In the genomic region with DNA sequence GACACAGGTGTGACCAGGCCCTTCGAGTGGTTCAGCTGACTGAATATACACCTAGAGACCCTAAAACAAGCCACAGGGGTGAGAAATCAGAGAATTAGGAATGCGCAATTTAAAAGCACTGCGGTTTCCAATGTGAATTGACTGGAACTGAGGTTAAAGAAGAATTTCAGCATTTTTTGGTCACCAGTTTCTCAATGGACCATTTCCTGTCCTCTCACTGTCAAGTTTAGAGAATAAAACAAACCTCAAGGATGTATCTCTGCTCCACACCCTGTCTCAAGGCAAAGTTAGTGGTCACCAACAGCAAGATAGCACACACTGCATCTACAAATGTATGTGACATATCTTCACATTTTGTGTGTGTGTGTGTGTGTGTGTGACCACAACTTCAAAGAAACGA, we compare ENCODE assay signal across 19 cellular contexts.
A peak's percentile ranks its signal among the peaks of the same experiment; 100 is the strongest.
DNase-seq lines count a peak whose midpoint lies in the region; ATAC-seq and TF ChIP-seq lines count a peak whose summit lies in the region.
"Had no signal": no experiment of that assay in that cellular context is flagged by ENCODE, and none has a peak within 500 bp of the region (broad histone marks: within the 10 kb centered on the region; RNA-seq: fewer than 3 reads in every experiment).

No MANE protein-coding gene starts in this region.

- peaks cover 32% of the 10 kb centered on the region for H3F3A ChIP-seq in MM.1S (ENCODE audit: insufficient read depth, low read length)

- peak overlapping the region in 1 of 8 donors; percentile 50 for H3K4me3 Mint-ChIP-seq in naive B cell
- H3K4me3 Mint-ChIP-seq: activated CD4-positive, alpha-beta T cell treated with anti-CD3 and anti-CD28 coated beads, Interleukin-2, amount 10 ng/mL, durations not matched to agents 7 days and 5 days had no signal

- no peaks in the 10 kb centered on the region for H3K36me3 ChIP-seq in MM.1S (replicated peaks; ENCODE audit: insufficient read depth, low read length)
- no peaks in the 10 kb centered on the region for H3K36me3 ChIP-seq in WERI-Rb-1
- H3K36me3 ChIP-seq: ovary, sigmoid colon had no signal

- peaks cover 38 to 87% (median 57%) of the 10 kb centered on the region in 3 donors for H3K4me1 Mint-ChIP-seq in naive B cell

- peaks cover 15 to 19% of the 10 kb centered on the region in 2 donors for H3K36me3 Mint-ChIP-seq in naive B cell

- no peaks in the 10 kb centered on the region for H3K79me2 ChIP-seq in MM.1S (ENCODE audit: low read length)

- H3K4me3 ChIP-seq in MM.1S (ENCODE audit: low read length) (no peak overlapping the region), WERI-Rb-1 (ENCODE audit: low read depth, low read length) (no peak overlapping the region)
- H3K4me3 ChIP-seq: ovary, sigmoid colon had no signal

- H3K4me1 ChIP-seq in MM.1S (ENCODE audit: low read length) = peaks cover 52% of the 10 kb centered on the region
- H3K4me1 ChIP-seq: sigmoid colon had no signal

- no peak overlapping the region for H2AFZ ChIP-seq in MM.1S (ENCODE audit: low read length)

- no peak overlapping the region for H3K9ac ChIP-seq in MM.1S (ENCODE audit: low read length)

- H3K9me3 ChIP-seq in MM.1S (replicated peaks; ENCODE audit: insufficient read depth, low read length) = no peaks in the 10 kb centered on the region
- no peaks in the 10 kb centered on the region for H3K9me3 ChIP-seq in WERI-Rb-1 (ENCODE audit: severe bottlenecking)
- H3K9me3 ChIP-seq: ovary, sigmoid colon had no signal

- no peaks in the 10 kb centered on the region for H4K20me1 ChIP-seq in MM.1S (ENCODE audit: insufficient read depth, low read length)

- no peaks in the 10 kb centered on the region for H3K9me2 ChIP-seq in MM.1S (replicated peaks; ENCODE audit: insufficient read depth, low read length)

- H3K27me3 Mint-ChIP-seq in naive B cell = no peaks in the 10 kb centered on the region
- H3K27me3 Mint-ChIP-seq: activated CD4-positive, alpha-beta T cell treated with anti-CD3 and anti-CD28 coated beads, Interleukin-2, amount 10 ng/mL, durations not matched to agents 7 days and 5 days had no signal

- no peak for TF ChIP-seq CTCF in MM.1S (IDR thresholded peaks at IDR 0.05; ENCODE audit: low read length)
- TF ChIP-seq CTCF in WERI-Rb-1 (IDR thresholded peaks at IDR 0.05; ENCODE audit: low read depth, low read length) = no peak

- H3K9me3 Mint-ChIP-seq in naive B cell = peaks cover 1 to 10% (median 4%) of the 10 kb centered on the region in 7 donors

- DNase-seq in EH (ENCODE audit: low read depth) = peak; percentile 44
- DNase-seq in MM.1S = no peak
- peak; percentile 47 for DNase-seq in SKM-1 (lab: John Stamatoyannopoulos, UW; ENCODE audit: unreplicated experiment)
- no peak for DNase-seq in naive B cell
- no peak for DNase-seq in WERI-Rb-1
- DNase-seq in A172 (ENCODE audit: low spot score) = no peak
- DNase-seq: activated CD4-positive, alpha-beta T cell treated with anti-CD3 and anti-CD28 coated beads, Interleukin-2, amount 10 ng/mL, durations not matched to agents 7 days and 5 days; activated naive CD4-positive, alpha-beta T cell treated with Interleukin-2 at 50 U/mL for 16 hours; anterior cingulate cortex; cerebellar nuclear complex; effector memory CD4-positive, alpha-beta T cell; KBM-7; kidney glomerular epithelial cell; NCI-H1417 treated with DMSO at 0.1 percent for 48 hours; ovary; sigmoid colon; stimulated activated CD4-positive, alpha-beta T cell treated with anti-CD3 and anti-CD28 coated beads, Interleukin-2, amount 100 ng/mL, for 24 hours; T-helper 9 cell had no signal

- H3K27me3 ChIP-seq in MM.1S (replicated peaks; ENCODE audit: insufficient read depth, low read length) (no peaks in the 10 kb centered on the region), WERI-Rb-1 (ENCODE audit: insufficient read depth, low read depth, severe bottlenecking) (no peaks in the 10 kb centered on the region)
- H3K27me3 ChIP-seq: ovary, sigmoid colon had no signal

- ATAC-seq in naive B cell (ENCODE audit: low read depth in 2 of 2) = no peak
- ATAC-seq in HG02840 (IDR thresholded peaks at IDR 0.05; ENCODE audit: low FRiP score, unreplicated experiment) = no peak

- no peak overlapping the region for H3K4me2 ChIP-seq in MM.1S (ENCODE audit: low read depth, low read length)

- H3K27ac Mint-ChIP-seq in naive B cell = peak overlapping the region; percentile 96 to 99 (median 98)

- peak overlapping the region; percentile 99; the same call in 1 of the 2 replicates for H3K27ac ChIP-seq in MM.1S (ENCODE audit: low read length)
- no peak overlapping the region for H3K27ac ChIP-seq in WERI-Rb-1
- H3K27ac ChIP-seq: ovary, sigmoid colon had no signal

Comparison
In these comparisons a context has a peak if more than half of its experiments do, and no peak if none do; other contexts are left out.
1. DNase-seq: peak in EH (single experiment) and SKM-1 (single experiment); none in MM.1S (single experiment), naive B cell (single experiment), WERI-Rb-1 (single experiment) and A172 (single experiment).